ENCODE assay signal across 7 cellular contexts in the genomic region with DNA sequence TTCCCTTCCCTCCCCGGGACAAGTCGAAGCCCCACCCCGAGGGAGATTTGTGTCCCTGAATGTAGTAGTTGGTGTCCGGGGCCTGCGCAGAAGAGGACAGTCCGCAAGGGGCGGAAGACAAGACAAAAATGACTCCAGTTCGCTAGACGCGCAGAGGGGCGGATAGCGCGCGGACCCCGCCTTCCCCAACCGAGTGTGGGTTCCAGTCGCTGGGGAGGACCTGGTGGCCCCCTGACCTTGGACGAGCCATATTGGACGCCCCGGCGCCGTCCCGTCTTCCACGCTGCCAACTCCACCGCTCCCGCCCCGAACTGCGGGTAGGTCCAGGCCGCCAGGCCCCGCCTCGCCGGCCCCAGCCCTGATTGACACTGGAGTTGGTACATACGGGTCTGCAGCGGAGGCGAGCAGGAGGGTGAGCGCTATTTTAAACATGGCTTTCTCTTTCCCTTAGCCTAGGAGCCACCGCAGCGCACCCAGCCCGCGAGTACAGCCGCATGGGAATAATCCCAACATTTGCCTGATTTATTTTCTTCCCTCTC. TPM values are rescaled to one million over a fixed set of nuclear protein-coding genes. Genes with fewer than 3 reads are reported as not detected.
A peak's percentile ranks its signal among the peaks of the same experiment; 100 is the strongest.
DNase-seq lines count a peak whose midpoint lies in the region; ATAC-seq, FAIRE-seq and TF ChIP-seq lines count a peak whose summit lies in the region.

No MANE protein-coding gene starts in this region.

- peaks cover 51% of the 10 kb centered on the region for H3K79me2 ChIP-seq in GM12878 (ENCODE audit: control insufficient read depth, insufficient read depth, low read length)

- peak overlapping the region; percentile 79 for H3K4me3 ChIP-seq in GM12878

- no peaks in the 10 kb centered on the region for H3K27me3 ChIP-seq in GM12878 (replicated peaks in 1 of 2; ENCODE audit: control insufficient read depth in 2 of 2, insufficient read depth in 2 of 2, low read length in 1 of 2)

- peak in 1 of 3 experiments; percentile 48; a peak in 2 of 6 replicates for TF ChIP-seq CTCF in GM12878 (IDR thresholded peaks at IDR 0.05 in 2 of 3, conservative IDR thresholded peaks at IDR 0.05 in 1 of 3; ENCODE audit: control insufficient read depth in 2 of 3, extremely low read depth in 1 of 3, insufficient read depth in 1 of 3, low read depth in 3 of 3, low read length in 3 of 3)

- H3K27ac ChIP-seq in GM12878 (ENCODE audit: control insufficient read depth, insufficient read depth), result peak overlapping the region; percentile 95

- no peak for TF ChIP-seq EP300 in GM12878 (IDR thresholded peaks at IDR 0.05; ENCODE audit: borderline replicate concordance in 1 of 2, control insufficient read depth in 1 of 2, low read depth in 2 of 2, low read length in 2 of 2)

- peak; percentile 74 for FAIRE-seq in GM12878 (lab: Jason Lieb, UNC)

- RAD21 ChIA-PET in GM12878 (lab: Charles Lee; ENCODE audit: unreplicated experiment), result interaction anchor here (1.0 to 1.2 kb wide), 2 partner anchors 13 to 101 kb away, joined by 3 to 4 read pairs; no protein-coding TSS in a partner anchor

- POLR2A ChIA-PET in GM12878 (lab: Charles Lee), result interaction anchor here (0.8 to 2.0 kb wide), 3 partner anchors 12 to 156 kb away, joined by 3 to 9 read pairs (median 5); partner anchors contain the start of gene PHIP

- intact Hi-C loops in GM12878 (cut with micrococcal nuclease; ENCODE audit: unreplicated experiment), result loop anchor here (1.0 to 10.0 kb wide), 5 partner anchors 104 to 366 kb away; partner anchors contain the start of genes IRAK1BP1 and PHIP
- intact Hi-C loops in sciatic nerve (cut with DNase I), result no loop called here

- SMC1A ChIA-PET in GM12878 (lab: Charles Lee; ENCODE audit: uncharacterized antibody, unreplicated experiment), result interaction anchor here (1.2 to 2.4 kb wide), 4 partner anchors 8 to 158 kb away, joined by 3 to 8 read pairs (median 4); no protein-coding TSS in a partner anchor

- H3K9ac ChIP-seq in GM12878 (ENCODE audit: control insufficient read depth, insufficient read depth, low read length), result peak overlapping the region; percentile 95

- CTCF ChIA-PET in GM12878 (lab: Yijun Ruan, JAX), result interaction anchor here (1.5 kb wide), 1 partner anchor 10 kb away, joined by 6 read pairs; no protein-coding TSS in a partner anchor

- H4K20me1 ChIP-seq in GM12878 (ENCODE audit: control insufficient read depth, insufficient read depth), result no peaks in the 10 kb centered on the region

- ATAC-seq in GM18505 (IDR thresholded peaks at IDR 0.05; ENCODE audit: unreplicated experiment) (peak; percentile 63), HG02970 (IDR thresholded peaks at IDR 0.05; ENCODE audit: low FRiP score, unreplicated experiment) (peak; percentile 61), GM12878 (peak; percentile 87), sciatic nerve (peak; percentile 93)

- TF ChIP-seq POLR2A in GM18505 (IDR thresholded peaks at IDR 0.05; ENCODE audit: borderline replicate concordance, extremely low read depth, insufficient read depth, insufficient read length), result peak; percentile 74
- peak; percentile 88 for TF ChIP-seq POLR2A in GM12878 (IDR thresholded peaks at IDR 0.05; ENCODE audit: low read depth, low read length)

- no peaks in the 10 kb centered on the region for H3K36me3 ChIP-seq in GM12878 (ENCODE audit: control insufficient read depth in 2 of 2, insufficient read depth in 2 of 2, low read length in 1 of 2)

- DNase-seq in NCI-H187 treated with DMSO at 0.1 percent for 48 hours (lab: John Stamatoyannopoulos, UW) (peak; percentile 37), T1000 (lab: John Stamatoyannopoulos, UW) (peak; percentile 73), GM12878 (ENCODE audit: low read depth, low spot score) (peak; percentile 51), iPS DF 19.7 (ENCODE audit: low read depth, low spot score) (peak; percentile 52), sciatic nerve (ENCODE audit: low spot score) (peak; percentile 89)

- peaks cover 2% of the 10 kb centered on the region; the same call in 2 of the 3 replicates for H3K9me3 ChIP-seq in GM12878 (replicated peaks; ENCODE audit: control insufficient read depth, insufficient read depth, low read length)

- 1% methylated on average over 41 of the region's 41 CpGs for WGBS in GM12878 (ENCODE audit: insufficient coverage, insufficient replicate concordance, low lambda C conversion rate, missing lambda C conversion rate)

- BruUV-seq in GM12878 (replicated peaks; lab: Mats Ljungman, UMichigan), result TSS peak; percentile 84

- peak overlapping the region; percentile 88 for H3K4me2 ChIP-seq in GM12878 (ENCODE audit: control insufficient read depth, insufficient read depth)

- in situ Hi-C loops in GM12878 (cut with MboI), result no loop called here

- TF ChIP-seq RAD21 in GM12878 (IDR thresholded peaks at IDR 0.05; ENCODE audit: insufficient read depth, low read depth, low read length), result no peak

- peak overlapping the region; percentile 94 for H2AFZ ChIP-seq in GM12878 (ENCODE audit: control insufficient read depth, low read depth, low read length)

- H3K4me1 ChIP-seq in GM12878 (ENCODE audit: control insufficient read depth, insufficient read depth, low read length), result 0 out of 2 replicates have a peak, but pooled peaks cover 5% of the 10 kb centered on the region

TF ChIP-seq in GM12878, 131 proteins besides CTCF, POLR2A, EP300 and RAD21 (continues in another document):
- TF ChIP-seq, protein P1, sequence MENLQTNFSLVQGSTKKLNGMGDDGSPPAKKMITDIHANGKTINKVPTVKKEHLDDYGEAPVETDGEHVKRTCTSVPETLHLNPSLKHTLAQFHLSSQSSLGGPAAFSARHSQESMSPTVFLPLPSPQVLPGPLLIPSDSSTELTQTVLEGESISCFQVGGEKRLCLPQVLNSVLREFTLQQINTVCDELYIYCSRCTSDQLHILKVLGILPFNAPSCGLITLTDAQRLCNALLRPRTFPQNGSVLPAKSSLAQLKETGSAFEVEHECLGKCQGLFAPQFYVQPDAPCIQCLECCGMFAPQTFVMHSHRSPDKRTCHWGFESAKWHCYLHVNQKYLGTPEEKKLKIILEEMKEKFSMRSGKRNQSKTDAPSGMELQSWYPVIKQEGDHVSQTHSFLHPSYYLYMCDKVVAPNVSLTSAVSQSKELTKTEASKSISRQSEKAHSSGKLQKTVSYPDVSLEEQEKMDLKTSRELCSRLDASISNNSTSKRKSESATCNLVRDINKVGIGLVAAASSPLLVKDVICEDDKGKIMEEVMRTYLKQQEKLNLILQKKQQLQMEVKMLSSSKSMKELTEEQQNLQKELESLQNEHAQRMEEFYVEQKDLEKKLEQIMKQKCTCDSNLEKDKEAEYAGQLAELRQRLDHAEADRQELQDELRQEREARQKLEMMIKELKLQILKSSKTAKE (IDR thresholded peaks at IDR 0.05; ENCODE audit: low read depth, poor library complexity, severe bottlenecking), result no peak
- TF ChIP-seq YY1 (IDR thresholded peaks at IDR 0.05; ENCODE audit: low read depth, low read length), result peak; percentile 85
- TF ChIP-seq TAF1 (IDR thresholded peaks at IDR 0.05; ENCODE audit: borderline replicate concordance, low read depth, low read length), result peak; percentile 49
- TF ChIP-seq HDGF (IDR thresholded peaks at IDR 0.05), result peak; percentile 55; the same call in 1 of the 2 replicates
- peak; percentile 61 for TF ChIP-seq IKZF1 (conservative IDR thresholded peaks at IDR 0.05)
- peak; percentile 41; the same call in 1 of the 2 replicates for TF ChIP-seq NRF1 (conservative IDR thresholded peaks at IDR 0.05; ENCODE audit: low read depth, low read length)
- TF ChIP-seq ASH2L (IDR thresholded peaks at IDR 0.05; ENCODE audit: borderline replicate concordance, low read depth), result peak; percentile 54; the same call in 1 of the 2 replicates
- peak; percentile 13; the same call in 1 of the 2 replicates for TF ChIP-seq CREM (IDR thresholded peaks at IDR 0.05; ENCODE audit: low read depth)
- peak; percentile 93 for TF ChIP-seq NR2F1 (conservative IDR thresholded peaks at IDR 0.05)
- TF ChIP-seq POU2F2 (IDR thresholded peaks at IDR 0.05; ENCODE audit: borderline replicate concordance, low read depth, low read length), result peak; percentile 11; the same call in 1 of the 3 replicates
- TF ChIP-seq EED (IDR thresholded peaks at IDR 0.05; ENCODE audit: low read depth), result peak; percentile 55; the same call in 1 of the 2 replicates
- no peak for TF ChIP-seq ZNF24 (IDR thresholded peaks at IDR 0.05)
- peak; percentile 82; the same call in 1 of the 2 replicates for TF ChIP-seq GATAD2B (conservative IDR thresholded peaks at IDR 0.05; ENCODE audit: low read depth)
- TF ChIP-seq TCF12 (IDR thresholded peaks at IDR 0.05; ENCODE audit: low read depth, low read length), result peak; percentile 25; the same call in 1 of the 2 replicates
- no peak; the same call in none of the 2 replicates for TF ChIP-seq POLR2AphosphoS5 (IDR thresholded peaks at IDR 0.05; ENCODE audit: low read length)
- TF ChIP-seq RUNX3 (IDR thresholded peaks at IDR 0.05; ENCODE audit: low read length), result 0 out of 2 replicates have a peak, but pooled peaks have one; percentile 19
- no peak for TF ChIP-seq RELA (IDR thresholded peaks at IDR 0.05; ENCODE audit: borderline replicate concordance, partially characterized antibody)
- TF ChIP-seq MTA2 (IDR thresholded peaks at IDR 0.05; ENCODE audit: low read depth), result no peak
- peak; percentile 78 for TF ChIP-seq DPF2 (IDR thresholded peaks at IDR 0.05)

RNA-seq across cellular contexts. Expression of gene HMGN3, which starts 0.8 kb away (rescaled TPM):
- total RNA-seq in GM12878 (2013; cell fraction: nucleolus; rRNA removed), result 46.7 and 53.2 TPM in 2 replicates
- total RNA-seq in GM12878 (2014; rRNA removed) (128 and 169 TPM in 2 replicates), GM12878 (2014; rRNA removed; fragmentation: Illumina TruSeq; extraction: Trizol) (243 and 250 TPM in 2 replicates), GM12878 (2021) (115 and 118 TPM in 2 replicates), sciatic nerve (66.2 TPM)
- 68.2 TPM for polyA plus RNA-seq in GM12878 (2011; ENCODE audit: low read depth)
- polyA plus RNA-seq in GM12878 (2011; rRNA removed) (274 and 457 TPM in 2 replicates), GM12878 (2014; fragmentation: Illumina TruSeq; extraction: Trizol) (220 and 269 TPM in 2 replicates), GM12878 (2014; fragmentation: Nextera tagmentation; extraction: Ambion mirVana) (100 to 1,000 TPM; 489 to 496 TPM), GM12878 (2014; rRNA removed) (180 and 233 TPM in 2 replicates), GM12878 (2016; fragmentation: Nextera tagmentation; extraction: Ambion mirVana) (100 to 1,000 TPM; 419 to 446 TPM)
- polyA plus RNA-seq in GM12878 (2011; cell fraction: cytosol; rRNA removed), result 77.0 and 122 TPM in 2 replicates
- polyA plus RNA-seq in GM12878 (2011; cell fraction: nucleus; rRNA removed), result 191 and 202 TPM in 2 replicates
- 108 and 127 TPM in 2 replicates for polyA plus RNA-seq in GM12878 (2012)
- 26.1 and 26.8 TPM in 2 replicates for polyA minus RNA-seq in GM12878 (2011; rRNA and poly(A)+ RNA removed)
- polyA minus RNA-seq in GM12878 (2011; cell fraction: cytosol; rRNA and poly(A)+ RNA removed), result 13.0 and 17.3 TPM in 2 replicates
- polyA minus RNA-seq in GM12878 (2011; cell fraction: nucleus; rRNA and poly(A)+ RNA removed), result 20.6 and 26.6 TPM in 2 replicates

Comparison
In these comparisons a context has a peak if more than half of its experiments do, and no peak if none do; other contexts are left out.
1. Peak in every context shown above with its lines: DNase-seq, ATAC-seq, H3K4me3 ChIP-seq and H3K27ac ChIP-seq.
2. DNase-seq: peak in every context shown above with its lines; median percentile 89 in sciatic nerve; 73 in T1000; 52 in iPS DF 19.7; 51 in GM12878; 37 in NCI-H187 treated with DMSO at 0.1 percent for 48 hours.